Comparison of ENCODE assay signal across 15 cellular contexts in the genomic region with DNA sequence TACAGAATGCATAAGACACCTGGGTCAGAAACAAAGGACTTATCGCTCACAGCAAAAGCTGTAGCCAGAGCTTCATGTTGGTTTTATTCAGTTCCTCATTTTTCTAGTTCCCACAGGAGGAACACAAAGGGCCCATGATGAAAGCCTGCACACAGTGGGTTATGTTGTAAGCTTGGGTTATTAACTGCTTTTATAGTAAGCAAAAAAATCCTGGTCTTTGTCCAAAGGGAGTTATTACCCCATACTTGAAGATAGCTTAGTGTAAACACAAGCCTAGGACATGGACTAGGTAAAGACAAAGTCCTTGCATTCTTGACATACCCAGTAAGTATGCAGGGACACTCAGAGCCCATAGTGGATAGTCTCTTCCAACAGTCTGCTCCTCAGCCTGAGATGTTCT. TPM values are rescaled to one million over a fixed set of nuclear protein-coding genes. Genes with fewer than 3 reads are reported as not detected.
DNase-seq lines count a peak whose midpoint lies in the region; ATAC-seq and TF ChIP-seq lines count a peak whose summit lies in the region.
"Had no signal": no experiment of that assay in that cellular context is flagged by ENCODE, and none has a peak within 500 bp of the region (broad histone marks: within the 10 kb centered on the region; RNA-seq: fewer than 3 reads in every experiment).

No MANE protein-coding gene starts in this region.

- peaks cover 0 to 66% (median 19%) of the 10 kb centered on the region in 10 experiments; a peak in 13 of 20 replicates for H3K4me1 ChIP-seq in BLaER1 treated with 17β-estradiol and CSF1 and Interleukin-3, amounts not matched to agents 10 nM and 100 nM
- H3K4me1 ChIP-seq in lung (ENCODE audit: control insufficient read depth in 2 of 2, insufficient read depth in 2 of 2, low read length in 2 of 2) = no peaks in the 10 kb centered on the region

- H3K9ac ChIP-seq in BLaER1 treated with 17β-estradiol and CSF1 and Interleukin-3, amounts not matched to agents 10 nM and 100 nM = peak overlapping the region in 1 of 11 experiments; percentile 3; a peak in 1 of 22 replicates

- H3K27me3 ChIP-seq in BLaER1 treated with 17β-estradiol and CSF1 and Interleukin-3, amounts not matched to agents 10 nM and 100 nM = no peaks in the 10 kb centered on the region
- no peaks in the 10 kb centered on the region for H3K27me3 ChIP-seq in lung (ENCODE audit: control insufficient read depth, insufficient read depth)

- H3K27ac Mint-ChIP-seq in natural killer cell = no peak overlapping the region
- H3K27ac Mint-ChIP-seq in immature natural killer cell = no peak overlapping the region
- H3K27ac Mint-ChIP-seq: activated CD8-positive, alpha-beta T cell treated with anti-CD3 and anti-CD28 coated beads for 36 hours; CD8-positive, alpha-beta memory T cell; T-helper 2 cell treated with Interferon-gamma antibody and Interleukin-4, amounts not matched to agents 5 μg/mL and 100 μg/mL, for 36 hours had no signal

- peak; percentile 38 for ATAC-seq in lung (ENCODE audit: insufficient read depth, low FRiP score)
- ATAC-seq in natural killer cell = no peak
- ATAC-seq: activated CD8-positive, alpha-beta T cell treated with anti-CD3 and anti-CD28 coated beads for 36 hours had no signal

- peak overlapping the region in 10 of 11 experiments; percentile 9 to 81 (median 52); a peak in 15 of 22 replicates for H3K27ac ChIP-seq in BLaER1 treated with 17β-estradiol and CSF1 and Interleukin-3, amounts not matched to agents 10 nM and 100 nM
- no peak overlapping the region for H3K27ac ChIP-seq in lung (ENCODE audit: low read depth in 1 of 2, low read length in 1 of 2)
- H3K27ac ChIP-seq: sigmoid colon had no signal

- no peak overlapping the region for H3K4me3 Mint-ChIP-seq in natural killer cell
- no peak overlapping the region for H3K4me3 Mint-ChIP-seq in immature natural killer cell
- H3K4me3 Mint-ChIP-seq: activated CD8-positive, alpha-beta T cell treated with anti-CD3 and anti-CD28 coated beads for 36 hours; CD8-positive, alpha-beta memory T cell; central memory CD8-positive, alpha-beta T cell; T-helper 2 cell treated with Interferon-gamma antibody and Interleukin-4, amounts not matched to agents 5 μg/mL and 100 μg/mL, for 36 hours had no signal

- TF ChIP-seq CTCF in lung (IDR thresholded peaks at IDR 0.05; ENCODE audit: control extremely low read depth, extremely low read depth) = no peak
- TF ChIP-seq CTCF in natural killer cell (IDR thresholded peaks at IDR 0.05) = no peak

- H3K9me3 ChIP-seq in BLaER1 treated with 17β-estradiol and CSF1 and Interleukin-3, amounts not matched to agents 10 nM and 100 nM (replicated peaks in 1 of 11) = no peaks in the 10 kb centered on the region; a peak in 1 of 22 replicates
- no peaks in the 10 kb centered on the region for H3K9me3 ChIP-seq in lung (ENCODE audit: control insufficient read depth in 2 of 2, insufficient read depth in 1 of 2, low read length in 1 of 2)
- H3K9me3 ChIP-seq: sigmoid colon had no signal

- H3K36me3 Mint-ChIP-seq in natural killer cell (peaks cover 9% of the 10 kb centered on the region), immature natural killer cell (peaks cover 6 to 21% (median 17%) of the 10 kb centered on the region in 3 donors)

- DNase-seq in Kasumi-1 (lab: John Stamatoyannopoulos, UW) = peak; percentile 78 to 83
- peak; percentile 98 for DNase-seq in amniotic epithelial cell (ENCODE audit: low read depth)
- DNase-seq in lung (ENCODE audit: low spot score) = no peak
- no peak for DNase-seq in natural killer cell
- no peak for DNase-seq in dermis blood vessel endothelial cell
- no peak for DNase-seq in activated T-cell treated with anti-CD3 and anti-CD28 coated beads, Interleukin-2, amount 50 U/mL, for 48 hours
- DNase-seq in immature natural killer cell = no peak
- DNase-seq: activated CD8-positive, alpha-beta T cell treated with anti-CD3 and anti-CD28 coated beads for 36 hours; CD8-positive, alpha-beta memory T cell; erythroblast; MM.1S; sigmoid colon had no signal

- H3K4me1 Mint-ChIP-seq in natural killer cell (peaks cover 0 to 6% of the 10 kb centered on the region in 2 donors), immature natural killer cell (peaks cover 2 to 5% of the 10 kb centered on the region in 2 donors)
- H3K4me1 Mint-ChIP-seq: central memory CD8-positive, alpha-beta T cell had no signal

- H3K36me3 ChIP-seq in BLaER1 treated with 17β-estradiol and CSF1 and Interleukin-3, amounts not matched to agents 10 nM and 100 nM = peaks cover 0 to 22% (median 0%) of the 10 kb centered on the region in 11 experiments; a peak in 6 of 22 replicates
- peaks cover 5 to 23% of the 10 kb centered on the region in 2 donors for H3K36me3 ChIP-seq in lung (ENCODE audit: control insufficient read depth in 2 of 2, insufficient read depth in 2 of 2, low read length in 2 of 2)

- WGBS in lung, 2 donors = 17 to 68% methylated on average over 1 of the region's 1 CpG

- no peak overlapping the region for H3K4me3 ChIP-seq in BLaER1 treated with 17β-estradiol and CSF1 and Interleukin-3, amounts not matched to agents 10 nM and 100 nM
- H3K4me3 ChIP-seq in lung = no peak overlapping the region
- H3K4me3 ChIP-seq: sigmoid colon had no signal

- H3K9me3 Mint-ChIP-seq in natural killer cell (no peaks in the 10 kb centered on the region), immature natural killer cell (no peaks in the 10 kb centered on the region)
- H3K9me3 Mint-ChIP-seq: CD8-positive, alpha-beta memory T cell; central memory CD8-positive, alpha-beta T cell had no signal

- H3K27me3 Mint-ChIP-seq in natural killer cell (ENCODE audit: low read depth in 2 of 2) = no peaks in the 10 kb centered on the region
- no peaks in the 10 kb centered on the region for H3K27me3 Mint-ChIP-seq in immature natural killer cell (ENCODE audit: low read depth in 3 of 3)
- H3K27me3 Mint-ChIP-seq: activated CD8-positive, alpha-beta T cell treated with anti-CD3 and anti-CD28 coated beads for 36 hours; CD8-positive, alpha-beta memory T cell; central memory CD8-positive, alpha-beta T cell had no signal

- H3K4me2 ChIP-seq in BLaER1 treated with 17β-estradiol and CSF1 and Interleukin-3, amounts not matched to agents 10 nM and 100 nM = peak overlapping the region in 8 of 11 experiments; percentile 4 to 72 (median 44); a peak in 12 of 22 replicates

- intact Hi-C loops in natural killer cell (cut with micrococcal nuclease) = no loop called here

- no peaks in the 10 kb centered on the region for H4K20me1 ChIP-seq in BLaER1 treated with 17β-estradiol and CSF1 and Interleukin-3, amounts not matched to agents 10 nM and 100 nM

RNA-seq across cellular contexts. Expression of gene BBS12, which starts 11.7 kb away (rescaled TPM):
- total RNA-seq in lung (1 to 10 TPM; 4.0 to 6.7 TPM), natural killer cell (1 to 10 TPM in 2 of 3 donors, under 1 TPM in 1; 0.85 to 1.9 (median 1.8) TPM), dermis blood vessel endothelial cell (5.2 and 6.0 TPM in 2 replicates)
- polyA plus RNA-seq in lung (1 to 10 TPM; 1.6 to 2.1 TPM), immature natural killer cell (1 to 10 TPM in 1 of 3 donors, under 1 TPM in 1, not detected in 1; 0.19 to 1.1 TPM)

Comparison
In these comparisons a context has a peak if more than half of its experiments do, and no peak if none do; other contexts are left out.
1. H3K27ac ChIP-seq: peak in BLaER1 treated with 17β-estradiol and CSF1 and Interleukin-3, amounts not matched to agents 10 nM and 100 nM (10 of 11); none in lung (0 of 2).
2. DNase-seq: peak in Kasumi-1 (2 of 2) and amniotic epithelial cell (single experiment); none in lung (single experiment), natural killer cell (single experiment), dermis blood vessel endothelial cell (single experiment), activated T-cell treated with anti-CD3 and anti-CD28 coated beads, Interleukin-2, amount 50 U/mL, for 48 hours (0 of 2) and immature natural killer cell (0 of 3).